3 cellular contexts compared by ENCODE assay signal in the genomic region with DNA sequence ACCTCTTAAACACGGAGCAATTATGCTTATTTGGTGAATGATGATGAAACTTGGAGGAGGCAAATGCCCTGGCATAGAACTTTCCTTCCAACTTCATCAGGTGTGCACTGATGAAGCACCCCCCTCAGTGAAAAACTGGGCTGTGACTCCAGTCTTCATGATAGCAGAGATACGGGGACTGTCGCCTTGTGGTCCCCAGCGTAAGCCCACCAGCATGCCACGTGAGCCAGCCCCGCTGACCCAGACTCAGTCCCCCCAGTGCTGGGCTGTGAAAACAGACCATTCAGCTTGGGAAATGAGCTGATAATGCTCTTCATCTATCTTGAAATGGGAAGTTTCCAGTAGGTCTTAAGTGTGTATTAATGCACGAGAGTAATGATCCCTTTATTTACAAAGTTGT.
"Had no signal": no experiment of that assay in that cellular context is flagged by ENCODE, and none has a peak within 500 bp of the region (broad histone marks: within the 10 kb centered on the region; RNA-seq: fewer than 3 reads in every experiment).

No MANE protein-coding gene starts in this region.

- DNase-seq: GDM1, GF-D8 had no signal

- H3K4me3 ChIP-seq: GM12878 had no signal
